ENCODE assay signal across 28 cellular contexts in genomic region chr4:152805818-152806217, GRCh38. TPM values are rescaled to one million over a fixed set of nuclear protein-coding genes. Genes with fewer than 3 reads are reported as not detected.
DNase-seq lines count a peak whose midpoint lies in the region; ATAC-seq and TF ChIP-seq lines count a peak whose summit lies in the region.
"Had no signal": no experiment of that assay in that cellular context is flagged by ENCODE, and none has a peak within 500 bp of the region (broad histone marks: within the 10 kb centered on the region; RNA-seq: fewer than 3 reads in every experiment).

No MANE protein-coding gene starts in this region.

- H3K27me3 Mint-ChIP-seq in GM23338 (ENCODE audit: insufficient read depth, low read depth, poor library complexity) (no peaks in the 10 kb centered on the region), memory B cell (no peaks in the 10 kb centered on the region)
- H3K27me3 Mint-ChIP-seq: activated CD8-positive, alpha-beta memory T cell treated with anti-CD3 and anti-CD28 coated beads, Interleukin-2, amount 10 ng/mL, durations not matched to agents 7 days and 5 days had no signal

- no peaks in the 10 kb centered on the region for H3K9me3 ChIP-seq in tibial nerve
- H3K9me3 ChIP-seq: colonic mucosa, esophagus squamous epithelium, spleen, uterus had no signal

- peaks cover 21% of the 10 kb centered on the region for H3K4me1 Mint-ChIP-seq in GM23338
- peaks cover 23% of the 10 kb centered on the region for H3K4me1 Mint-ChIP-seq in memory B cell
- H3K4me1 Mint-ChIP-seq: endodermal cell had no signal

- H3K36me3 Mint-ChIP-seq in GM23338 (ENCODE audit: low read depth) (peaks cover 22% of the 10 kb centered on the region), memory B cell (peaks cover 12% of the 10 kb centered on the region)

- H3K27ac ChIP-seq in C4-2B (peak overlapping the region; percentile 38; the same call in 1 of the 2 replicates), GM23338 (ENCODE audit: low read depth) (peak overlapping the region; percentile 10; the same call in 1 of the 2 replicates), VCaP (peak overlapping the region; percentile 19; the same call in 1 of the 2 replicates), tibial nerve (peak overlapping the region in 2 of 4 donors; percentile 7 to 68)
- H3K27ac ChIP-seq: colonic mucosa, uterus had no signal

- H3K4me2 ChIP-seq in GM23338, result no peak overlapping the region

- TF ChIP-seq CTCF in C4-2B (conservative IDR thresholded peaks at IDR 0.05), result no peak
- no peak for TF ChIP-seq CTCF in GM23338 (conservative IDR thresholded peaks at IDR 0.05; ENCODE audit: low read depth in 2 of 2)
- TF ChIP-seq CTCF in VCaP (conservative IDR thresholded peaks at IDR 0.05), result no peak
- no peak for TF ChIP-seq CTCF in tibial nerve (IDR thresholded peaks at IDR 0.05)

- DNase-seq in GM23338 (ENCODE audit: low spot score) (no peak), memory B cell (ENCODE audit: low spot score in 2 of 2) (no peak), tibial nerve (ENCODE audit: low spot score in 2 of 2) (no peak)
- DNase-seq: activated CD4-positive, alpha-beta T cell treated with anti-CD3 and anti-CD28 coated beads for 48 hours; activated CD8-positive, alpha-beta memory T cell treated with anti-CD3 and anti-CD28 coated beads, Interleukin-2, amount 10 ng/mL, durations not matched to agents 7 days and 5 days; activated naive CD4-positive, alpha-beta T cell; activated T-cell treated with anti-CD3 and anti-CD28 coated beads, Interleukin-2, amount 50 U/mL, for 48 hours; amygdala; colonic mucosa; endodermal cell; esophagus squamous epithelium; GOT3; NCI-H1092 treated with DMSO at 0.1 percent for 48 hours; NCI-H187; NCI-H2171 treated with DMSO at 0.1 percent for 48 hours; NCI-H524 treated with DMSO at 0.1 percent for 48 hours; posterior cingulate gyrus; right cardiac atrium; spleen; stimulated activated CD4-positive, alpha-beta T cell treated with anti-CD3 and anti-CD28 coated beads, Interleukin-2, amount 100 ng/mL, for 48 hours; uterus had no signal

- 57 to 59% methylated on average over 2 of the region's 2 CpGs for WGBS in tibial nerve, 2 donors

- H3K4me3 ChIP-seq in GM23338, result no peak overlapping the region
- no peak overlapping the region for H3K4me3 ChIP-seq in tibial nerve
- H3K4me3 ChIP-seq: colonic mucosa, esophagus squamous epithelium, spleen, uterus had no signal

- ATAC-seq in GM23338 (no peak), memory B cell (ENCODE audit: low read depth) (no peak), HG02588 (IDR thresholded peaks at IDR 0.05; ENCODE audit: unreplicated experiment) (no peak), GM21360 (IDR thresholded peaks at IDR 0.05; ENCODE audit: unreplicated experiment) (no peak), HG03469 (IDR thresholded peaks at IDR 0.05; ENCODE audit: unreplicated experiment) (no peak)
- ATAC-seq: right cardiac atrium had no signal

- H3K27me3 ChIP-seq in GM23338 (ENCODE audit: insufficient read depth), result no peaks in the 10 kb centered on the region
- no peaks in the 10 kb centered on the region for H3K27me3 ChIP-seq in tibial nerve
- H3K27me3 ChIP-seq: colonic mucosa, esophagus squamous epithelium, spleen, uterus had no signal

- no peak for TF ChIP-seq EP300 in tibial nerve (IDR thresholded peaks at IDR 0.05)

- H3K4me3 Mint-ChIP-seq in GM23338 (no peak overlapping the region), memory B cell (no peak overlapping the region)
- H3K4me3 Mint-ChIP-seq: activated CD8-positive, alpha-beta memory T cell treated with anti-CD3 and anti-CD28 coated beads, Interleukin-2, amount 10 ng/mL, durations not matched to agents 7 days and 5 days; endodermal cell; HFFc6 had no signal

- H4K20me1 ChIP-seq in GM23338 (replicated peaks; ENCODE audit: insufficient read depth), result peaks cover 4% of the 10 kb centered on the region

- H3K79me2 ChIP-seq in GM23338 (replicated peaks; ENCODE audit: insufficient read depth), result peaks cover 85% of the 10 kb centered on the region

- H3K27ac Mint-ChIP-seq in GM23338 (no peak overlapping the region), memory B cell (peak overlapping the region; percentile 65)
- H3K27ac Mint-ChIP-seq: endodermal cell had no signal

- H2AFZ ChIP-seq in GM23338, result no peak overlapping the region

- H3F3A ChIP-seq in GM23338 (replicated peaks; ENCODE audit: low read depth), result 0 out of 2 replicates have a peak, but pooled peaks cover 3% of the 10 kb centered on the region

- no peaks in the 10 kb centered on the region for H3K9me2 ChIP-seq in GM23338 (ENCODE audit: insufficient read depth)

- no peak for TF ChIP-seq POLR2A in tibial nerve (IDR thresholded peaks at IDR 0.05)

- H3K4me1 ChIP-seq in GM23338 (ENCODE audit: insufficient read depth) (peaks cover 28% of the 10 kb centered on the region), tibial nerve (peaks cover 0 to 47% (median 7%) of the 10 kb centered on the region in 4 donors)
- H3K4me1 ChIP-seq: colonic mucosa, uterus had no signal

- peaks cover 10% of the 10 kb centered on the region; the same call in 2 of the 3 replicates for H3K9me3 Mint-ChIP-seq in GM23338
- H3K9me3 Mint-ChIP-seq in memory B cell, result peaks cover 3% of the 10 kb centered on the region
- H3K9me3 Mint-ChIP-seq: HFFc6 had no signal

- no peaks in the 10 kb centered on the region for H3K36me3 ChIP-seq in GM23338 (ENCODE audit: insufficient read depth)
- no peaks in the 10 kb centered on the region for H3K36me3 ChIP-seq in tibial nerve
- H3K36me3 ChIP-seq: colonic mucosa, esophagus squamous epithelium, spleen, uterus had no signal

TF ChIP-seq in GM23338, 12 proteins besides CTCF, POLR2A, EP300 and RAD21 (continues in another document):
- no peak for TF ChIP-seq ETS1 (IDR thresholded peaks at IDR 0.05)
- TF ChIP-seq POLR2AphosphoS5 (IDR thresholded peaks at IDR 0.05; ENCODE audit: low read depth), result no peak
- TF ChIP-seq EZH2phosphoT487 (IDR thresholded peaks at IDR 0.05; ENCODE audit: unreplicated experiment), result no peak
- TF ChIP-seq ZNF114 (CRISPR knock-in tag; IDR thresholded peaks at IDR 0.05), result no peak
- no peak for TF ChIP-seq JUNB (IDR thresholded peaks at IDR 0.05; ENCODE audit: unreplicated experiment)
- TF ChIP-seq CREB1 (CRISPR knock-in tag; IDR thresholded peaks at IDR 0.05; ENCODE audit: low read depth), result no peak
- TF ChIP-seq EZH2 (IDR thresholded peaks at IDR 0.05; ENCODE audit: low read depth, unreplicated experiment), result no peak
- TF ChIP-seq STAT1 (IDR thresholded peaks at IDR 0.05; ENCODE audit: unreplicated experiment), result no peak
- TF ChIP-seq REST (IDR thresholded peaks at IDR 0.05; ENCODE audit: unreplicated experiment), result no peak
- TF ChIP-seq ZNF331 (CRISPR knock-in tag; IDR thresholded peaks at IDR 0.05; ENCODE audit: low read depth), result no peak
- TF ChIP-seq NANOG (IDR thresholded peaks at IDR 0.05; ENCODE audit: borderline replicate concordance), result no peak

RNA-seq across cellular contexts. Expression of gene ARFIP1, which starts 26.1 kb away (rescaled TPM):
- total RNA-seq in GM23338 (2014; rRNA removed; shearing (Covaris generic)), result 42.8 and 49.6 TPM in 2 replicates
- polyA plus RNA-seq in GM23338 (2016; fragmentation: Nextera tagmentation; extraction: Ambion mirVana), result 43.8 and 46.0 TPM in 2 replicates
- total RNA-seq in tibial nerve, result 10 to 100 TPM; 27.3 to 44.0 (median 39.2) TPM

RNA-seq across cellular contexts. Expression of gene TIGD4, which starts 26.3 kb away (rescaled TPM):
- total RNA-seq in GM23338 (2014; rRNA removed; shearing (Covaris generic)), result 1.7 and 2.8 TPM in 2 replicates
- 1.3 and 1.6 TPM in 2 replicates for polyA plus RNA-seq in GM23338 (2016; fragmentation: Nextera tagmentation; extraction: Ambion mirVana)
- 1 to 10 TPM in 3 of 4 donors, under 1 TPM in 1; 0.90 to 1.9 (median 1.4) TPM for total RNA-seq in tibial nerve
- total RNA-seq: lung microvascular endothelial cell had no signal
